Comparison of ENCODE assay signal across 8 cellular contexts in genomic region chr3:125357032-125357658, GRCh38. TPM values are rescaled to one million over a fixed set of nuclear protein-coding genes. Genes with fewer than 3 reads are reported as not detected.
DNase-seq lines count a peak whose midpoint lies in the region; ATAC-seq and TF ChIP-seq lines count a peak whose summit lies in the region.

No MANE protein-coding gene starts in this region.

- TF ChIP-seq CTCF in dorsolateral prefrontal cortex (IDR thresholded peaks at IDR 0.05 in 54 of 56, conservative IDR thresholded peaks at IDR 0.05 in 2 of 56; ENCODE audit: low read depth in 1 of 56, partially characterized antibody in 56 of 56): peak in 1 of 56 donors; percentile 23

- peak; percentile 59 for ATAC-seq in HG03520 (IDR thresholded peaks at IDR 0.05; ENCODE audit: unreplicated experiment)

- peak overlapping the region in 43 of 59 donors; percentile 3 to 82 (median 47) for H3K27ac ChIP-seq in dorsolateral prefrontal cortex

- intact Hi-C loops in dorsolateral prefrontal cortex (cut with DNase I): no loop called here

- DNase-seq in SIG-M5 treated with dmso at 0.1 percent for 504 hours (lab: John Stamatoyannopoulos, UW; ENCODE audit: unreplicated experiment): peak; percentile 42
- no peak for DNase-seq in SIG-M5 (lab: John Stamatoyannopoulos, UW)
- peak; percentile 23 to 43 for DNase-seq in activated CD4-positive, alpha-beta T cell treated with anti-CD3 and anti-CD28 coated beads for 24 hours (ENCODE audit: low read depth in 2 of 2)
- DNase-seq in dorsolateral prefrontal cortex: peak in 5 of 10 donors; percentile 18 to 56 (median 52)
- peak; percentile 58 to 61 for DNase-seq in lung microvascular endothelial cell (ENCODE audit: low read depth in 2 of 2)
- DNase-seq in stimulated activated CD8-positive, alpha-beta memory T cell treated with anti-CD3 and anti-CD28 coated beads, Interleukin-15, amount 100 ng/mL, for 48 hours (ENCODE audit: low read depth in 2 of 2): peak; percentile 41 to 42
- no peak for DNase-seq in DMS53 (lab: John Stamatoyannopoulos, UW)

- peak overlapping the region; percentile 49 to 85 (median 71) for H3K4me3 ChIP-seq in dorsolateral prefrontal cortex

- no peaks in the 10 kb centered on the region for H3K27me3 ChIP-seq in dorsolateral prefrontal cortex

RNA-seq across cellular contexts. Expression of gene ZNF148, which starts 18.0 kb away (rescaled TPM):
- total RNA-seq in dorsolateral prefrontal cortex (10 to 100 TPM; 55.2 to 94.4 (median 74.4) TPM), lung microvascular endothelial cell (15.0 and 20.8 TPM in 2 replicates)

Comparison
In these comparisons a context has a peak if more than half of its experiments do, and no peak if none do; other contexts are left out.
1. DNase-seq: peak in SIG-M5 treated with dmso at 0.1 percent for 504 hours (single experiment), activated CD4-positive, alpha-beta T cell treated with anti-CD3 and anti-CD28 coated beads for 24 hours (2 of 2), lung microvascular endothelial cell (2 of 2) and stimulated activated CD8-positive, alpha-beta memory T cell treated with anti-CD3 and anti-CD28 coated beads, Interleukin-15, amount 100 ng/mL, for 48 hours (2 of 2); none in SIG-M5 (single experiment) and DMS53 (single experiment).